In the genomic region with DNA sequence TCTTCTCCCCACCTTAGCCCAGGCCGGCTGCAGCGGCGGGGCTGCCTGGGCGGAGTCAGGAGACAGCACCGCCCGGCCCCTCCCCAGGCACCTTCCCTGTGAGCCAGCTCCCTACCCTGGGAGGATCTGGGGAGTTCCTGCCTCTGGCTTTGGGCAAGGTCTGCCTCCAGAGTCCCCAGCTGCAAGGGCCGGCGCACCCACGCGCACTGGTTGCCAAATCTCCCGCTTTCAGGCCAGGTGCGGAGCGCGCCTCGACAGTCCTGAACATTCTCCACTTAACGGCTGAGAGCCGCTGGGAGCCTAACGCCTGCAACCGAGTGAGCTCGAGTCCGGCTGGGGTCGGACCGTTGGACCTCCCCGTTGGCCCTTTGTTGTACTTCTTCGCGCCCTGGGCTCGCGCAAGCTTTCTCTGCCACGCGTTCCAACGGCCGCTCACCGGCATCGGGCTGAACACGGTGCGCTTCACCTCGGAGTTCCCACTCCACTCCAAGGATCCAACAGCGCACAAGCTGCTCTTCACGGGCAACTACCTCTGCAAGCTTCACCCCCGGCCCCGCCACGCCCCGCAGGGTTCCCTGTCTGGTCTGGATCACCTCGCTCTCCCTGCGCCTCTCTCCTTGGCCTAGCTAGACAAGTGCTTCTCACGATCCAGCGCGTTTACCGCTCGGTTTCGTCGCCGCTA, we compare ENCODE assay signal across 16 cellular contexts. TPM values are rescaled to one million over a fixed set of nuclear protein-coding genes. Genes with fewer than 3 reads are reported as not detected.
DNase-seq lines count a peak whose midpoint lies in the region; ATAC-seq and TF ChIP-seq lines count a peak whose summit lies in the region.
"Had no signal": no experiment of that assay in that cellular context is flagged by ENCODE, and none has a peak within 500 bp of the region (broad histone marks: within the 10 kb centered on the region; RNA-seq: fewer than 3 reads in every experiment).

No MANE protein-coding gene starts in this region.

- TF ChIP-seq CTCF in sigmoid colon (IDR thresholded peaks at IDR 0.05): no peak

- H3K27ac Mint-ChIP-seq in activated T-helper 17 cell treated with anti-CD3 and anti-CD28 coated beads, Interleukin-2, amount 50 U/mL, for 72 hours: no peak overlapping the region
- H3K27ac Mint-ChIP-seq: dendritic cell treated with granulocyte-macrophage colony-stimulating factor and Interleukin-4, amounts not matched to agents 40 ng/mL and 50 ng/mL, for 4 days had no signal

- no peaks in the 10 kb centered on the region for H3K9me3 Mint-ChIP-seq in activated T-helper 17 cell treated with anti-CD3 and anti-CD28 coated beads, Interleukin-2, amount 50 U/mL, for 72 hours
- H3K9me3 Mint-ChIP-seq: dendritic cell treated with granulocyte-macrophage colony-stimulating factor and Interleukin-4, amounts not matched to agents 40 ng/mL and 50 ng/mL, for 4 days had no signal

- no peak overlapping the region for H3K9ac ChIP-seq in iPS-15b (ENCODE audit: low read depth, low read length)
- H3K9ac ChIP-seq: BLaER1 had no signal

- no peak for TF ChIP-seq POLR2A in sigmoid colon (IDR thresholded peaks at IDR 0.05)

- no peaks in the 10 kb centered on the region for H3K36me3 Mint-ChIP-seq in activated T-helper 17 cell treated with anti-CD3 and anti-CD28 coated beads, Interleukin-2, amount 50 U/mL, for 72 hours (ENCODE audit: low read depth)

- peaks cover 14% of the 10 kb centered on the region for H3K4me1 Mint-ChIP-seq in activated T-helper 17 cell treated with anti-CD3 and anti-CD28 coated beads, Interleukin-2, amount 50 U/mL, for 72 hours

- H3K36me3 ChIP-seq in iPS-15b (ENCODE audit: control insufficient read depth, insufficient read depth, low read length) (no peaks in the 10 kb centered on the region), sigmoid colon (no peaks in the 10 kb centered on the region)
- H3K36me3 ChIP-seq: BLaER1, SJSA1, upper lobe of left lung, WERI-Rb-1 had no signal

- peak overlapping the region; percentile 62 for H3K4me3 Mint-ChIP-seq in activated T-helper 17 cell treated with anti-CD3 and anti-CD28 coated beads, Interleukin-2, amount 50 U/mL, for 72 hours
- H3K4me3 Mint-ChIP-seq: dendritic cell treated with granulocyte-macrophage colony-stimulating factor and Interleukin-4, amounts not matched to agents 40 ng/mL and 50 ng/mL, for 4 days had no signal

- H3K27me3 ChIP-seq in iPS-15b (ENCODE audit: control insufficient read depth, insufficient read depth, low read length): peaks cover 50% of the 10 kb centered on the region
- peaks cover 5 to 44% (median 15%) of the 10 kb centered on the region in 3 donors for H3K27me3 ChIP-seq in sigmoid colon
- H3K27me3 ChIP-seq: BLaER1 had no signal

- peak; percentile 1 for DNase-seq in stimulated activated CD4-positive, alpha-beta T cell treated with anti-CD3 and anti-CD28 coated beads, Interleukin-12 subunit alpha, Interleukin-12 subunit beta, amount 100 ng/mL, for 4 hours
- DNase-seq in stimulated activated CD4-positive, alpha-beta T cell treated with anti-CD3 and anti-CD28 coated beads, Interleukin-2, amount 100 ng/mL, for 48 hours: no peak
- no peak for DNase-seq in sigmoid colon
- DNase-seq: aorta, mucosa of descending colon, MV-4-11, NCI-H2171, WERI-Rb-1 had no signal

- peaks cover 43% of the 10 kb centered on the region for H3K27me3 Mint-ChIP-seq in activated T-helper 17 cell treated with anti-CD3 and anti-CD28 coated beads, Interleukin-2, amount 50 U/mL, for 72 hours

- 6 to 17% methylated on average over 53 of the region's 53 CpGs for WGBS in sigmoid colon, 2 donors

- peak overlapping the region; percentile 64 for H3K4me3 ChIP-seq in iPS-15b (ENCODE audit: low read depth, low read length)
- H3K4me3 ChIP-seq in sigmoid colon: no peak overlapping the region
- H3K4me3 ChIP-seq: BLaER1, mucosa of descending colon, SJSA1, upper lobe of left lung had no signal

- no peak for TF ChIP-seq EP300 in sigmoid colon (IDR thresholded peaks at IDR 0.05)

- no peak for ATAC-seq in activated T-helper 17 cell treated with anti-CD3 and anti-CD28 coated beads, Interleukin-2, amount 50 U/mL, for 72 hours (replicated peaks)
- ATAC-seq in GM21529 (IDR thresholded peaks at IDR 0.05; ENCODE audit: unreplicated experiment): no peak
- ATAC-seq in HG02973 (IDR thresholded peaks at IDR 0.05; ENCODE audit: unreplicated experiment): no peak
- ATAC-seq: mucosa of descending colon had no signal

- H3K9me3 ChIP-seq in iPS-15b (ENCODE audit: control insufficient read depth, insufficient read depth, low read length) (no peaks in the 10 kb centered on the region), sigmoid colon (no peaks in the 10 kb centered on the region)
- H3K9me3 ChIP-seq: mucosa of descending colon, SJSA1, upper lobe of left lung had no signal

- intact Hi-C loops in sigmoid colon (cut with DNase I): no loop called here

- no peak overlapping the region for H3K27ac ChIP-seq in sigmoid colon
- H3K27ac ChIP-seq: BLaER1, SJSA1, upper lobe of left lung, WERI-Rb-1 had no signal

- H3K4me1 ChIP-seq in iPS-15b (ENCODE audit: control insufficient read depth, insufficient read depth, low read length) (no peaks in the 10 kb centered on the region), sigmoid colon (no peaks in the 10 kb centered on the region)
- H3K4me1 ChIP-seq: BLaER1, SJSA1 had no signal

RNA-seq across cellular contexts. Expression of a gene that starts 21.7 kb away (rescaled TPM):
- 1 to 10 TPM; 2.7 to 3.3 TPM for total RNA-seq in activated T-helper 17 cell treated with anti-CD3 and anti-CD28 coated beads, Interleukin-2, amount 50 U/mL, for 72 hours
- 1 to 10 TPM; 1.7 to 3.9 (median 1.9) TPM for total RNA-seq in sigmoid colon
- 1 to 10 TPM in 1 of 3 donors, under 1 TPM in 2; 0.46 to 1.8 (median 0.60) TPM for polyA plus RNA-seq in sigmoid colon

RNA-seq across cellular contexts. Expression of a gene that starts 59.0 kb away (rescaled TPM):
- 1 to 10 TPM; 7.6 to 7.9 TPM for total RNA-seq in activated T-helper 17 cell treated with anti-CD3 and anti-CD28 coated beads, Interleukin-2, amount 50 U/mL, for 72 hours
- 1 to 10 TPM; 3.1 to 6.4 (median 4.2) TPM for total RNA-seq in sigmoid colon
- polyA plus RNA-seq in sigmoid colon: 1 to 10 TPM; 1.4 to 3.0 (median 1.8) TPM
